Comparison of ENCODE assay signal across 24 cellular contexts in the genomic region with DNA sequence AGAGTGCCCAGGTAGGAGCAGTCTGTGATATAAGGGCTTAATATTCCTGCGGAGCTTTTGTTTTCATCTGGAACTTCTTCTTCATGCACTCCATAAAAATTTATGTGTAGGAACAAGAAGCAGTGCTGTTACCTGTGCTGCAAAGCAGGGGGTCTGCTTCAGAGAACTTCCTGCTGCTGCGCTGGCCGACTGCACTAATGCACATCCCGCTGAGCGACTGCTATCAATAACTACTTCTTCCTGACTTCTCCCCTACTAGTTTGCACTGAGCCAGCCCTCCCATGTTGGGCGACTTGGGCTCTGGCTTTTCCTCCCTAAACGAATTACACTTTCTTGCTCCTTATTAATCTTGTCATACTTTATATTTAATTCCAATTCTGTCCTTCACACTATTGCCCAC.
"Had no signal": no experiment of that assay in that cellular context is flagged by ENCODE, and none has a peak within 500 bp of the region (broad histone marks: within the 10 kb centered on the region; RNA-seq: fewer than 3 reads in every experiment).

No MANE protein-coding gene starts in this region.

- DNase-seq: Kasumi-1, MM.1S, NCI-H1092 treated with DMSO at 0.1 percent for 48 hours, NCI-H1694, NCI-H187 treated with DMSO at 0.1 percent for 48 hours, NCI-H2029 treated with DMSO at 0.1 percent for 48 hours, NCI-H2171, NCI-H226, NCI-H446 treated with DMSO at 0.1 percent for 48 hours, NCI-H510A treated with DMSO at 0.1 percent for 48 hours, NCI-H526, NCI-H748 treated with DMSO at 0.1 percent for 48 hours, PC-3, SHP77, SK-N-SH, SW 1271, T-cell had no signal

- H3K36me3 Mint-ChIP-seq: IgD-negative memory B cell, T-cell had no signal

- ATAC-seq: K562, Panc1, PC-3, T-cell had no signal

- H3K4me3 Mint-ChIP-seq: IgD-negative memory B cell; T-cell; T-helper 1 cell treated with Interleukin-12 subunit alpha and Interleukin-12 subunit beta and Interleukin-4 antibody, amounts not matched to agents 30 μg/mL and 1 μg/mL, for 36 hours had no signal

- H3K9me2 ChIP-seq: SK-N-SH had no signal

- H3K4me3 ChIP-seq: K562 had no signal

- H3K27ac ChIP-seq: HL-60, KMS-11, RWPE1 had no signal

- H3K27ac Mint-ChIP-seq: IgD-negative memory B cell; T-cell; T-helper 1 cell treated with Interleukin-12 subunit alpha and Interleukin-12 subunit beta and Interleukin-4 antibody, amounts not matched to agents 30 μg/mL and 1 μg/mL, for 36 hours had no signal

- H3K4me2 ChIP-seq: KMS-11, SK-N-SH had no signal

- H3K27me3 Mint-ChIP-seq: IgD-negative memory B cell, T-cell had no signal

- H3K4me1 Mint-ChIP-seq: IgD-negative memory B cell, T-cell had no signal
